In genomic region chr10:12067336-12067735, GRCh38 we compare ENCODE assay signal across 13 cellular contexts. TPM values are rescaled to one million over a fixed set of nuclear protein-coding genes. Genes with fewer than 3 reads are reported as not detected.
DNase-seq lines count a peak whose midpoint lies in the region; ATAC-seq, FAIRE-seq and TF ChIP-seq lines count a peak whose summit lies in the region.
"Had no signal": no experiment of that assay in that cellular context is flagged by ENCODE, and none has a peak within 500 bp of the region (broad histone marks: within the 10 kb centered on the region; RNA-seq: fewer than 3 reads in every experiment).

No MANE protein-coding gene starts in this region.

- H3K9me3 ChIP-seq in PC-3 (ENCODE audit: low read length) (no peaks in the 10 kb centered on the region), H1 (ENCODE audit: insufficient read depth in 2 of 2, low read depth in 1 of 2, low read length in 1 of 2) (no peaks in the 10 kb centered on the region)

- H3K4me3 ChIP-seq in PC-3 (ENCODE audit: low read length) (no peak overlapping the region), H1 (ENCODE audit: extremely low read depth in 1 of 4, insufficient read depth in 2 of 4, low read depth in 3 of 4, low read length in 4 of 4) (no peak overlapping the region)
- H3K4me3 ChIP-seq: lung had no signal

- H3K23ac ChIP-seq in H1 (ENCODE audit: insufficient read length): no peak overlapping the region

- ATAC-seq in activated CD4-positive, alpha-beta T cell treated with anti-CD3 and anti-CD28 coated beads for 36 hours: peak; percentile 4
- ATAC-seq in PC-3: peak; percentile 39
- no peak for ATAC-seq in GM21447 (IDR thresholded peaks at IDR 0.05; ENCODE audit: unreplicated experiment)
- no peak for ATAC-seq in GM19397 (IDR thresholded peaks at IDR 0.05; ENCODE audit: unreplicated experiment)

- FAIRE-seq in H1 (lab: Jason Lieb, UNC): no peak

- H2BK20ac ChIP-seq in H1 (ENCODE audit: low read length): no peak overlapping the region

- H3K9ac ChIP-seq in PC-3 (ENCODE audit: low read length): no peak overlapping the region
- H3K9ac ChIP-seq in H1 (replicated peaks in 1 of 4; ENCODE audit: extremely low read depth in 1 of 4, low read depth in 3 of 4, low read length in 3 of 4): no peak overlapping the region

- peaks cover 22% of the 10 kb centered on the region for H3K4me1 Mint-ChIP-seq in activated CD4-positive, alpha-beta T cell treated with anti-CD3 and anti-CD28 coated beads for 36 hours
- H3K4me1 Mint-ChIP-seq in progenitor cell of endocrine pancreas (ENCODE audit: low read depth): peaks cover 15% of the 10 kb centered on the region

- no peak overlapping the region for H2BK120ac ChIP-seq in H1 (replicated peaks; ENCODE audit: low read depth, low read length)

- no TSS peak for BruUV-seq in PC-3 (replicated peaks; lab: Mats Ljungman, UMichigan)

- no peaks in the 10 kb centered on the region for H3F3A ChIP-seq in PC-3 (ENCODE audit: low read length, unreplicated experiment)

- no peak for TF ChIP-seq RAD21 in H1 (IDR thresholded peaks at IDR 0.05 in 1 of 2, conservative IDR thresholded peaks at IDR 0.05 in 1 of 2; ENCODE audit: low read depth in 2 of 2, low read length in 2 of 2)

- H3K23me2 ChIP-seq in H1 (ENCODE audit: low read depth, low read length): no peaks in the 10 kb centered on the region; the same call in 1 of the 2 replicates

- no peak overlapping the region for H3K56ac ChIP-seq in H1 (replicated peaks; ENCODE audit: insufficient read length, low read depth, low read length)

- intact Hi-C loops in activated CD4-positive, alpha-beta T cell treated with anti-CD3 and anti-CD28 coated beads for 36 hours (cut with DNase I, micrococcal nuclease): loop anchor here in 1 of 2 experiments (5.0 kb wide), 1 partner anchor 1095 kb away; the partner anchor contains the start of gene MCM10
- intact Hi-C loops in PC-3 (cut with micrococcal nuclease): loop anchor here (1.0 kb wide), 1 partner anchor 24 kb away; no protein-coding TSS in a partner anchor

- H3K9me3 Mint-ChIP-seq in activated CD4-positive, alpha-beta T cell treated with anti-CD3 and anti-CD28 coated beads for 36 hours (ENCODE audit: low read depth): no peaks in the 10 kb centered on the region
- H3K9me3 Mint-ChIP-seq in progenitor cell of endocrine pancreas (ENCODE audit: low read depth): no peaks in the 10 kb centered on the region

- H3K27ac ChIP-seq in PC-3 (ENCODE audit: low read length): peak overlapping the region; percentile 23; the same call in 1 of the 2 replicates
- no peak overlapping the region for H3K27ac ChIP-seq in H1 (ENCODE audit: low read depth, low read length)

- H2AFZ ChIP-seq in PC-3 (ENCODE audit: low read length) (peak overlapping the region; percentile 20; the same call in 1 of the 2 replicates), H1 (ENCODE audit: low read length) (0 out of 2 replicates have a peak overlapping the region, but pooled peaks have one; percentile 66)

- POLR2A ChIA-PET in activated CD4-positive, alpha-beta T cell treated with anti-CD3 and anti-CD28 coated beads for 36 hours (lab: Charles Lee): no interaction called here
- POLR2A ChIA-PET in PC-3 (lab: Charles Lee; ENCODE audit: unreplicated experiment) (no interaction called here), H1 (lab: Charles Lee; ENCODE audit: partially characterized antibody) (interaction anchor here (3.7 kb wide), 1 partner anchor 13 kb away, joined by 19 read pairs; no protein-coding TSS in a partner anchor)

- TF ChIP-seq EP300 in H1 (IDR thresholded peaks at IDR 0.05; ENCODE audit: borderline replicate concordance in 1 of 2, low read depth in 2 of 2, low read length in 2 of 2): no peak

- no peak overlapping the region for H3K27ac Mint-ChIP-seq in activated CD4-positive, alpha-beta T cell treated with anti-CD3 and anti-CD28 coated beads for 36 hours
- H3K27ac Mint-ChIP-seq in progenitor cell of endocrine pancreas: peak overlapping the region; percentile 52

- H4K20me1 ChIP-seq in PC-3 (ENCODE audit: low read length): no peaks in the 10 kb centered on the region
- no peaks in the 10 kb centered on the region for H4K20me1 ChIP-seq in H1 (replicated peaks in 1 of 2; ENCODE audit: control insufficient read depth in 1 of 2, insufficient read depth in 2 of 2, low read length in 2 of 2)

- H3K36me3 Mint-ChIP-seq in activated CD4-positive, alpha-beta T cell treated with anti-CD3 and anti-CD28 coated beads for 36 hours (ENCODE audit: low read depth): no peaks in the 10 kb centered on the region
- H3K36me3 Mint-ChIP-seq in progenitor cell of endocrine pancreas (ENCODE audit: insufficient read depth): no peaks in the 10 kb centered on the region

- H3K27me3 Mint-ChIP-seq in activated CD4-positive, alpha-beta T cell treated with anti-CD3 and anti-CD28 coated beads for 36 hours: no peaks in the 10 kb centered on the region
- H3K27me3 Mint-ChIP-seq in progenitor cell of endocrine pancreas: no peaks in the 10 kb centered on the region

- no peak overlapping the region for H4K8ac ChIP-seq in H1 (ENCODE audit: extremely low read depth, insufficient read depth, low read length)

- H2AK5ac ChIP-seq in H1 (ENCODE audit: low read depth, low read length): no peak overlapping the region

- no peak overlapping the region for H4K5ac ChIP-seq in H1 (ENCODE audit: insufficient read length, low read depth, low read length)

- CTCF ChIA-PET in activated CD4-positive, alpha-beta T cell treated with anti-CD3 and anti-CD28 coated beads for 36 hours (lab: Charles Lee): interaction anchor here (1.2 kb wide), 2 partner anchors 23 to 58 kb away, joined by 3 to 4 read pairs; no protein-coding TSS in a partner anchor
- CTCF ChIA-PET in PC-3 (lab: Charles Lee) (no interaction called here), H1 (lab: Charles Lee; ENCODE audit: partially characterized antibody) (interaction anchor here (0.5 to 0.6 kb wide), 2 partner anchors 18 to 25 kb away, joined by 3 read pairs; partner anchors contain the start of gene UPF2)

- H3K14ac ChIP-seq in H1 (ENCODE audit: insufficient read length): no peak overlapping the region

- TF ChIP-seq CTCF in PC-3 (conservative IDR thresholded peaks at IDR 0.05; ENCODE audit: low read depth, low read length): no peak
- no peak for TF ChIP-seq CTCF in H1 (IDR thresholded peaks at IDR 0.05; ENCODE audit: control extremely low read depth in 1 of 3, insufficient read depth in 1 of 3, low read depth in 1 of 3, low read length in 3 of 3)
- TF ChIP-seq CTCF in progenitor cell of endocrine pancreas (IDR thresholded peaks at IDR 0.05; ENCODE audit: unreplicated experiment): no peak

- H3K4me3 Mint-ChIP-seq in activated CD4-positive, alpha-beta T cell treated with anti-CD3 and anti-CD28 coated beads for 36 hours: no peak overlapping the region
- no peak overlapping the region for H3K4me3 Mint-ChIP-seq in progenitor cell of endocrine pancreas (ENCODE audit: low read depth)

- H3K27me3 ChIP-seq in PC-3 (ENCODE audit: low read length) (no peaks in the 10 kb centered on the region), H1 (replicated peaks in 1 of 4; ENCODE audit: control insufficient read depth in 3 of 4, extremely low read depth in 1 of 4, insufficient read depth in 3 of 4, low read length in 3 of 4) (no peaks in the 10 kb centered on the region)

- DNase-seq in activated CD4-positive, alpha-beta T cell treated with anti-CD3 and anti-CD28 coated beads for 36 hours: no peak
- no peak for DNase-seq in activated CD4-positive, alpha-beta T cell treated with anti-CD3 and anti-CD28 coated beads for 48 hours
- DNase-seq in PC-3 (peak; percentile 62), H1 (ENCODE audit: low read depth in 1 of 2, low spot score in 2 of 2) (no peak), progenitor cell of endocrine pancreas (ENCODE audit: low spot score, unreplicated experiment) (no peak)
- DNase-seq in activated T-cell treated with anti-CD3 and anti-CD28 coated beads, Interleukin-2, amount 50 U/mL, for 1 hour: no peak
- DNase-seq: 8988T; activated naive CD4-positive, alpha-beta T cell; NCI-H1436 treated with DMSO at 0.1 percent for 48 hours; NK-92 treated with Interleukin-12 subunit alpha and Interleukin-12 subunit beta, amount 100 ng/mL, for 24 hours had no signal

- no peak overlapping the region for H2BK12ac ChIP-seq in H1 (ENCODE audit: low read depth, low read length)

- H3K4ac ChIP-seq in H1 (replicated peaks; ENCODE audit: insufficient read length, low read depth, low read length): no peak overlapping the region

- no peak overlapping the region for H2BK15ac ChIP-seq in H1 (ENCODE audit: low read length)

- H3K4me1 ChIP-seq in PC-3 (ENCODE audit: insufficient read depth, low read length) (peaks cover 7% of the 10 kb centered on the region; the same call in 1 of the 2 replicates), H1 (replicated peaks in 1 of 4; ENCODE audit: control insufficient read depth in 3 of 4, insufficient read depth in 4 of 4, low read length in 3 of 4) (peaks cover 0 to 7% (median 2%) of the 10 kb centered on the region in 4 experiments; a peak in 3 of 7 replicates)

- WGBS in H1 (ENCODE audit: extremely low coverage in 1 of 2, insufficient coverage in 1 of 2, insufficient read length in 1 of 2, insufficient replicate concordance in 2 of 2, low coverage in 1 of 2, low lambda C conversion rate in 2 of 2, missing lambda C conversion rate in 1 of 2), 2 experiments: 86% methylated on average over 2 of the region's 2 CpGs; no CpG with 5 or more reads in 1 of the 2 experiments

- no peaks in the 10 kb centered on the region for H3K9me2 ChIP-seq in PC-3 (replicated peaks; ENCODE audit: low read length)

- H3K79me2 ChIP-seq in PC-3 (ENCODE audit: low read length): peaks cover 16% of the 10 kb centered on the region
- peaks cover 9 to 31% of the 10 kb centered on the region in 2 experiments; a peak in 3 of 4 replicates for H3K79me2 ChIP-seq in H1 (ENCODE audit: control insufficient read depth in 1 of 2, insufficient read depth in 2 of 2, low read length in 2 of 2)

- no peak overlapping the region for H2BK5ac ChIP-seq in H1 (ENCODE audit: low read depth, low read length)

- H3K36me3 ChIP-seq in PC-3 (ENCODE audit: low read depth, low read length) (no peaks in the 10 kb centered on the region), H1 (ENCODE audit: control insufficient read depth in 2 of 4, insufficient read depth in 4 of 4, low read length in 3 of 4) (no peaks in the 10 kb centered on the region)

- no peak overlapping the region for H3K18ac ChIP-seq in H1 (ENCODE audit: extremely low read depth, low read length)

- H3K4me2 ChIP-seq in PC-3 (ENCODE audit: low read length): peak overlapping the region; percentile 28; the same call in 1 of the 2 replicates
- no peak overlapping the region for H3K4me2 ChIP-seq in H1 (ENCODE audit: insufficient read depth in 1 of 2, low read depth in 2 of 2, low read length in 2 of 2)

- TF ChIP-seq POLR2A in H1 (IDR thresholded peaks at IDR 0.05; ENCODE audit: control extremely low read depth in 1 of 2, low read depth in 2 of 2, low read length in 2 of 2): no peak

- 0 out of 2 replicates have a peak, but pooled peaks cover 8% of the 10 kb centered on the region for H3K79me1 ChIP-seq in H1 (ENCODE audit: low read depth, low read length)

- H4K91ac ChIP-seq in H1 (replicated peaks; ENCODE audit: insufficient read length, low read length): no peak overlapping the region

RNA-seq across cellular contexts. Expression of gene DHTKD1, which starts 1.4 kb away (rescaled TPM):
- total RNA-seq in activated CD4-positive, alpha-beta T cell treated with anti-CD3 and anti-CD28 coated beads for 36 hours: 10 to 100 TPM; 13.0 to 15.5 TPM
- 8.1 and 18.7 TPM in 2 replicates for total RNA-seq in PC-3 (2014; rRNA removed)
- total RNA-seq in H1 (2021; fragmentation: NEBNext Ultra II Directional; extraction: Animal tissue kit (Norgen Biotek cat#: 25700)): 49.8 and 50.7 TPM in 2 replicates
- polyA plus RNA-seq in H1 (2011; rRNA removed): 74.6 and 74.9 TPM in 2 replicates
- polyA plus RNA-seq in H1 (2011; cell fraction: cytosol; rRNA removed): 65.6 TPM
- polyA plus RNA-seq in H1 (2011; cell fraction: nucleus; rRNA removed): 48.6 TPM
- polyA plus RNA-seq in H1 (2012, experiment 1 of 2): 25.9 to 32.6 TPM (median 27.3 TPM) in 4 replicates
- 9.4 TPM for polyA plus RNA-seq in H1 (2012, experiment 2 of 2)
- polyA plus RNA-seq in H1 (2013, experiment 1 of 2): 27.1 TPM
- 26.4 TPM for polyA plus RNA-seq in H1 (2013, experiment 2 of 2)
- 109 and 134 TPM in 2 replicates for polyA minus RNA-seq in H1 (2011; rRNA and poly(A)+ RNA removed)
- 93.7 TPM for polyA minus RNA-seq in H1 (2011; cell fraction: cytosol; rRNA and poly(A)+ RNA removed)
- polyA minus RNA-seq in H1 (2011; cell fraction: nucleus; rRNA and poly(A)+ RNA removed): 62.4 TPM
- 43.6 and 44.5 TPM in 2 replicates for total RNA-seq in progenitor cell of endocrine pancreas

RNA-seq across cellular contexts. Expression of gene UPF2, which starts 24.7 kb away (rescaled TPM):
- 10 to 100 TPM; 34.2 to 46.8 TPM for total RNA-seq in activated CD4-positive, alpha-beta T cell treated with anti-CD3 and anti-CD28 coated beads for 36 hours
- total RNA-seq in PC-3 (2014; rRNA removed) (10.4 and 12.0 TPM in 2 replicates), progenitor cell of endocrine pancreas (30.9 and 31.0 TPM in 2 replicates)
- total RNA-seq in H1 (2021; fragmentation: NEBNext Ultra II Directional; extraction: Animal tissue kit (Norgen Biotek cat#: 25700)): 32.8 and 33.6 TPM in 2 replicates
- 4.1 and 6.2 TPM in 2 replicates for polyA plus RNA-seq in H1 (2011; rRNA removed)
- polyA plus RNA-seq in H1 (2011; cell fraction: cytosol; rRNA removed): 11.5 TPM
- 6.3 TPM for polyA plus RNA-seq in H1 (2011; cell fraction: nucleus; rRNA removed)
- polyA plus RNA-seq in H1 (2012, experiment 1 of 2): 17.7 to 34.9 TPM (median 21.2 TPM) in 4 replicates
- polyA plus RNA-seq in H1 (2012, experiment 2 of 2): 1.4 TPM
- polyA plus RNA-seq in H1 (2013, experiment 1 of 2): 32.5 TPM
- polyA plus RNA-seq in H1 (2013, experiment 2 of 2): 35.1 TPM
- polyA minus RNA-seq in H1 (2011; rRNA and poly(A)+ RNA removed): 11.7 and 17.0 TPM in 2 replicates
- 9.9 TPM for polyA minus RNA-seq in H1 (2011; cell fraction: cytosol; rRNA and poly(A)+ RNA removed)
- polyA minus RNA-seq in H1 (2011; cell fraction: nucleus; rRNA and poly(A)+ RNA removed): 19.1 TPM

Comparison
In these comparisons a context has a peak if more than half of its experiments do, and no peak if none do; other contexts are left out.
1. ATAC-seq: peak in activated CD4-positive, alpha-beta T cell treated with anti-CD3 and anti-CD28 coated beads for 36 hours (single experiment) and PC-3 (single experiment); none in GM21447 (single experiment) and GM19397 (single experiment).